24 cellular contexts compared by ENCODE assay signal in the genomic region with DNA sequence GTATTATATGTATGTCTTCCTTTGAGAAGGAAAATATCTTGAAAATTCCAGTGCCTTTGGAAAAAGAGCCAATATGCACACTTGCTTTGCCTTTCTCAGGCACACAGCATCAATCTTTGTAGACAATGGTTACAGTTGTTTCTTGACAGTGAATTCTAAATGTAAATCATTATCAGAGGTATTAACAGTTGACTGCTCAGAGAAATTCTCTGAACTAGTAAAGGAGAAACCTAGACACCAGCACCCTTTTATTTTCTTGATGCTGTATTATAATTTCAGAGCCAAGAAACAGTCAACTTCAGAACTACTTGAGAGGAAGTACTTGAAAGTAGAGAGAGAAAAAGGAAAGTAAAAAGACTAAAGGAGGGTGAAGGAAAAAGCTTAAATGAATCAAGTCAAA.
DNase-seq lines count a peak whose midpoint lies in the region; ATAC-seq, FAIRE-seq and TF ChIP-seq lines count a peak whose summit lies in the region.
"Had no signal": no experiment of that assay in that cellular context is flagged by ENCODE, and none has a peak within 500 bp of the region (broad histone marks: within the 10 kb centered on the region; RNA-seq: fewer than 3 reads in every experiment).

No MANE protein-coding gene starts in this region.

- ATAC-seq in A549 (no peak), GM18907 (IDR thresholded peaks at IDR 0.05; ENCODE audit: unreplicated experiment) (peak; percentile 63), HG03354 (IDR thresholded peaks at IDR 0.05; ENCODE audit: poor library complexity, severe bottlenecking, unreplicated experiment) (peak; percentile 59), T-cell (replicated peaks in 1 of 4) (no peak)
- ATAC-seq: CD8-positive, alpha-beta T cell had no signal

- no peaks in the 10 kb centered on the region for H3K4me1 ChIP-seq in A549
- no peaks in the 10 kb centered on the region for H3K4me1 ChIP-seq in CD4-positive, alpha-beta memory T cell (ENCODE audit: insufficient read depth, low read length)
- H3K4me1 ChIP-seq: BE2C, BLaER1, Caco-2 had no signal

- TF ChIP-seq POLR2A in A549 (IDR thresholded peaks at IDR 0.05; ENCODE audit: low read length), result no peak

- CTCF ChIA-PET in A549 (lab: Yijun Ruan, JAX) (no interaction called here), T-cell (lab: Charles Lee) (no interaction called here)
- CTCF ChIA-PET in CD4-positive, alpha-beta memory T cell (lab: Charles Lee; ENCODE audit: partially characterized antibody), result no interaction called here

- DNase-seq in A549 (ENCODE audit: low read depth in 1 of 2, low spot score in 1 of 2) (no peak), T-cell (no peak), nucleus accumbens (lab: John Stamatoyannopoulos, UW) (no peak)
- DNase-seq in stimulated activated naive CD4-positive, alpha-beta T cell (lab: John Stamatoyannopoulos, UW), result no peak
- no peak for DNase-seq in CD4-positive, alpha-beta memory T cell
- DNase-seq: ACHN; BE2C; C1 segment of cervical spinal cord; Caco-2; Calu3; CD4-positive, CD25-positive, alpha-beta regulatory T cell; CD8-positive, alpha-beta T cell; DMS79 treated with DMSO at 0.1 percent for 48 hours; GF-D8 had no signal

- no peaks in the 10 kb centered on the region for H3K36me3 Mint-ChIP-seq in nephron (ENCODE audit: low read depth)
- H3K36me3 Mint-ChIP-seq in T-cell, result no peaks in the 10 kb centered on the region
- H3K36me3 Mint-ChIP-seq in CD4-positive, alpha-beta memory T cell, result no peaks in the 10 kb centered on the region
- H3K36me3 Mint-ChIP-seq: CD14-positive monocyte; CD4-positive, CD25-positive, alpha-beta regulatory T cell; CD8-positive, alpha-beta T cell had no signal

- TF ChIP-seq CTCF in A549 (IDR thresholded peaks at IDR 0.05) (no peak), nephron (IDR thresholded peaks at IDR 0.05; ENCODE audit: unreplicated experiment in 3 of 3) (no peak)

- H3K27me3 Mint-ChIP-seq in nephron (ENCODE audit: low read depth) (no peaks in the 10 kb centered on the region), T-cell (no peaks in the 10 kb centered on the region)
- H3K27me3 Mint-ChIP-seq in CD4-positive, alpha-beta memory T cell, result no peaks in the 10 kb centered on the region
- H3K27me3 Mint-ChIP-seq: CD4-positive, CD25-positive, alpha-beta regulatory T cell had no signal

- H3K27ac Mint-ChIP-seq in nephron (peak overlapping the region; percentile 69 to 91 (median 91)), T-cell (no peak overlapping the region)
- H3K27ac Mint-ChIP-seq in CD4-positive, alpha-beta memory T cell, result no peak overlapping the region
- H3K27ac Mint-ChIP-seq: CD14-positive monocyte; CD4-positive, CD25-positive, alpha-beta regulatory T cell; CD8-positive, alpha-beta T cell had no signal

- TF ChIP-seq RAD21 in A549 (conservative IDR thresholded peaks at IDR 0.05 in 1 of 2, IDR thresholded peaks at IDR 0.05 in 1 of 2), result no peak

- H3K4me2 ChIP-seq in A549, result no peak overlapping the region
- H3K4me2 ChIP-seq: BLaER1 had no signal

- no peaks in the 10 kb centered on the region for H3K9me3 ChIP-seq in A549
- no peaks in the 10 kb centered on the region for H3K9me3 ChIP-seq in CD4-positive, alpha-beta memory T cell (ENCODE audit: control insufficient read depth in 1 of 2, low read length in 2 of 2)
- H3K9me3 ChIP-seq: BE2C, BLaER1, Caco-2 had no signal

- H3K4me3 ChIP-seq in A549, result no peak overlapping the region
- no peak overlapping the region for H3K4me3 ChIP-seq in CD4-positive, alpha-beta memory T cell (ENCODE audit: low read length in 2 of 2)
- H3K4me3 ChIP-seq: BLaER1 had no signal

- POLR2A ChIA-PET in A549 (lab: Yijun Ruan, JAX), result no interaction called here
- POLR2A ChIA-PET in T-cell (lab: Charles Lee), result interaction anchor here in 1 of 2 donors (0.7 kb wide), 1 partner anchor 1504 kb away, joined by 4 read pairs; no protein-coding TSS in a partner anchor
- POLR2A ChIA-PET in CD4-positive, alpha-beta memory T cell (lab: Charles Lee; ENCODE audit: partially characterized antibody), result no interaction called here

- peak; percentile 23 for FAIRE-seq in A549 (lab: Jason Lieb, UNC)
- FAIRE-seq: D721Med, G401.6, GM12891, GM19239 had no signal

- H3K27me3 ChIP-seq in CD4-positive, alpha-beta memory T cell (ENCODE audit: insufficient read depth, low read length), result no peaks in the 10 kb centered on the region
- H3K27me3 ChIP-seq: BE2C, BLaER1 had no signal

- TF ChIP-seq EP300 in A549 (IDR thresholded peaks at IDR 0.05), result no peak

- H3K4me1 Mint-ChIP-seq in nephron (peaks cover 7% of the 10 kb centered on the region), T-cell (no peaks in the 10 kb centered on the region)
- H3K4me1 Mint-ChIP-seq in CD4-positive, alpha-beta memory T cell, result no peaks in the 10 kb centered on the region
- H3K4me1 Mint-ChIP-seq: CD14-positive monocyte; CD4-positive, CD25-positive, alpha-beta regulatory T cell had no signal

- intact Hi-C loops in CD4-positive, alpha-beta memory T cell (cut with micrococcal nuclease), result no loop called here

- H3K4me3 Mint-ChIP-seq in nephron, result no peak overlapping the region
- H3K4me3 Mint-ChIP-seq in T-cell, result no peak overlapping the region
- no peak overlapping the region for H3K4me3 Mint-ChIP-seq in CD4-positive, alpha-beta memory T cell
- H3K4me3 Mint-ChIP-seq: CD14-positive monocyte; CD4-positive, CD25-positive, alpha-beta regulatory T cell; CD8-positive, alpha-beta T cell had no signal

- no peak overlapping the region for H3K27ac ChIP-seq in A549
- no peak overlapping the region for H3K27ac ChIP-seq in CD4-positive, alpha-beta memory T cell (ENCODE audit: low read depth, low read length)
- H3K27ac ChIP-seq: 22Rv1, BLaER1 had no signal

- no peaks in the 10 kb centered on the region for H3K36me3 ChIP-seq in CD4-positive, alpha-beta memory T cell (ENCODE audit: insufficient read depth, low read length)
- H3K36me3 ChIP-seq: BE2C, BLaER1 had no signal

- H3K9me3 Mint-ChIP-seq in nephron (peaks cover 9% of the 10 kb centered on the region), T-cell (peaks cover 0 to 5% (median 3%) of the 10 kb centered on the region in 3 donors)
- peaks cover 0 to 8% (median 0%) of the 10 kb centered on the region in 8 donors for H3K9me3 Mint-ChIP-seq in CD4-positive, alpha-beta memory T cell

TF ChIP-seq in A549, 52 proteins besides CTCF, POLR2A, EP300 and RAD21:
- TF ChIP-seq, protein P1, sequence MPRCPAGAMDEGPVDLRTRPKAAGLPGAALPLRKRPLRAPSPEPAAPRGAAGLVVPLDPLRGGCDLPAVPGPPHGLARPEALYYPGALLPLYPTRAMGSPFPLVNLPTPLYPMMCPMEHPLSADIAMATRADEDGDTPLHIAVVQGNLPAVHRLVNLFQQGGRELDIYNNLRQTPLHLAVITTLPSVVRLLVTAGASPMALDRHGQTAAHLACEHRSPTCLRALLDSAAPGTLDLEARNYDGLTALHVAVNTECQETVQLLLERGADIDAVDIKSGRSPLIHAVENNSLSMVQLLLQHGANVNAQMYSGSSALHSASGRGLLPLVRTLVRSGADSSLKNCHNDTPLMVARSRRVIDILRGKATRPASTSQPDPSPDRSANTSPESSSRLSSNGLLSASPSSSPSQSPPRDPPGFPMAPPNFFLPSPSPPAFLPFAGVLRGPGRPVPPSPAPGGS (IDR thresholded peaks at IDR 0.05), result no peak
- TF ChIP-seq SMC3 (IDR thresholded peaks at IDR 0.05) (no peak), RCOR1 (IDR thresholded peaks at IDR 0.05; ENCODE audit: low read depth, low read length) (no peak), RFX5 (IDR thresholded peaks at IDR 0.05) (no peak), NR3C1 (IDR thresholded peaks at IDR 0.05) (no peak), KDM5A (IDR thresholded peaks at IDR 0.05) (no peak)
TF ChIP-seq in A549: peak in this region for 0.

Comparison
In these comparisons a context has a peak if more than half of its experiments do, and no peak if none do; other contexts are left out.
1. ATAC-seq: peak in GM18907 (single experiment) and HG03354 (single experiment); none in A549 (0 of 2) and T-cell (0 of 4).
2. H3K27ac Mint-ChIP-seq: peak in nephron (3 of 3); none in T-cell (0 of 2) and CD4-positive, alpha-beta memory T cell (0 of 7).